ENCODE assay signal across 22 cellular contexts in genomic region chr13:20498129-20498528, GRCh38. TPM values are rescaled to one million over a fixed set of nuclear protein-coding genes. Genes with fewer than 3 reads are reported as not detected.
A peak's percentile ranks its signal among the peaks of the same experiment; 100 is the strongest.
DNase-seq lines count a peak whose midpoint lies in the region; ATAC-seq, FAIRE-seq and TF ChIP-seq lines count a peak whose summit lies in the region.
"Had no signal": no experiment of that assay in that cellular context is flagged by ENCODE, and none has a peak within 500 bp of the region (broad histone marks: within the 10 kb centered on the region; RNA-seq: fewer than 3 reads in every experiment).

No MANE protein-coding gene starts in this region.

- H2AFZ ChIP-seq in HepG2 (ENCODE audit: low read length) = no peak overlapping the region
- no peak overlapping the region for H2AFZ ChIP-seq in GM12878 (ENCODE audit: control insufficient read depth, low read depth, low read length)
- H2AFZ ChIP-seq in trophoblast cell (ENCODE audit: insufficient read depth, low read length, poor library complexity) = no peak overlapping the region

- H4K20me1 ChIP-seq in HepG2 (ENCODE audit: insufficient read depth, low read length) (no peaks in the 10 kb centered on the region), GM12878 (ENCODE audit: control insufficient read depth, insufficient read depth) (no peaks in the 10 kb centered on the region)

- CTCF ChIA-PET in HepG2 (lab: Yijun Ruan, JAX; ENCODE audit: low intra/inter-chr PET ratio, low total read pairs) (no interaction called here), GM12878 (lab: Yijun Ruan, JAX) (no interaction called here)

- H3K4me2 ChIP-seq in HepG2 (ENCODE audit: low read depth, low read length) = no peak overlapping the region
- no peak overlapping the region for H3K4me2 ChIP-seq in GM12878 (ENCODE audit: control insufficient read depth, insufficient read depth)
- no peak overlapping the region for H3K4me2 ChIP-seq in trophoblast cell (ENCODE audit: low read length)
- H3K4me2 ChIP-seq: BLaER1 treated with 17β-estradiol and CSF1 and Interleukin-3, amounts not matched to agents 10 nM and 100 nM had no signal

- H3K4me1 ChIP-seq in HepG2 (ENCODE audit: insufficient read depth, low read length) (peaks cover 62% of the 10 kb centered on the region), right lobe of liver (peaks cover 0 to 48% (median 14%) of the 10 kb centered on the region in 4 donors), GM12878 (ENCODE audit: control insufficient read depth, insufficient read depth, low read length) (no peaks in the 10 kb centered on the region), trophoblast cell (ENCODE audit: control insufficient read depth in 1 of 2, insufficient read depth in 2 of 2, low read length in 2 of 2) (peaks cover 0 to 4% of the 10 kb centered on the region in 2 experiments)
- H3K4me1 ChIP-seq: BE2C had no signal

- TF ChIP-seq POLR2A in HepG2 (IDR thresholded peaks at IDR 0.05; ENCODE audit: insufficient read depth in 1 of 2, low read depth in 2 of 2, low read length in 2 of 2) = no peak
- no peak for TF ChIP-seq POLR2A in right lobe of liver (IDR thresholded peaks at IDR 0.05)
- TF ChIP-seq POLR2A in GM12878 (IDR thresholded peaks at IDR 0.05; ENCODE audit: low read depth, low read length) = no peak

- H3K18ac ChIP-seq in trophoblast cell (ENCODE audit: low read length) = no peak overlapping the region

- TF ChIP-seq CTCF in HepG2 (CRISPR knock-in tag; IDR thresholded peaks at IDR 0.05) = no peak
- no peak for TF ChIP-seq CTCF in right lobe of liver (IDR thresholded peaks at IDR 0.05)
- TF ChIP-seq CTCF in GM12878 (IDR thresholded peaks at IDR 0.05 in 2 of 3, conservative IDR thresholded peaks at IDR 0.05 in 1 of 3; ENCODE audit: control insufficient read depth in 2 of 3, extremely low read depth in 1 of 3, insufficient read depth in 1 of 3, low read depth in 3 of 3, low read length in 3 of 3) = no peak

- H3K9me3 ChIP-seq in HepG2 (ENCODE audit: low read length) (no peaks in the 10 kb centered on the region), right lobe of liver (no peaks in the 10 kb centered on the region), GM12878 (replicated peaks; ENCODE audit: control insufficient read depth, insufficient read depth, low read length) (no peaks in the 10 kb centered on the region), trophoblast cell (ENCODE audit: insufficient read depth, low read depth, low read length) (no peaks in the 10 kb centered on the region)
- H3K9me3 ChIP-seq: BE2C had no signal

- no peak overlapping the region for H4K91ac ChIP-seq in trophoblast cell (ENCODE audit: low read depth, low read length)

- no peak for TF ChIP-seq EP300 in HepG2 (IDR thresholded peaks at IDR 0.05; ENCODE audit: low read depth in 2 of 2, low read length in 2 of 2)
- no peak for TF ChIP-seq EP300 in HepG2 (CRISPR knock-in tag; IDR thresholded peaks at IDR 0.05; ENCODE audit: borderline replicate concordance)
- no peak for TF ChIP-seq EP300 in GM12878 (IDR thresholded peaks at IDR 0.05; ENCODE audit: borderline replicate concordance in 1 of 2, control insufficient read depth in 1 of 2, low read depth in 2 of 2, low read length in 2 of 2)

- H3K9ac ChIP-seq in HepG2 (ENCODE audit: insufficient read depth, low read depth, low read length) = no peak overlapping the region
- no peak overlapping the region for H3K9ac ChIP-seq in GM12878 (ENCODE audit: control insufficient read depth, insufficient read depth, low read length)
- H3K9ac ChIP-seq in trophoblast cell (ENCODE audit: low read length) = no peak overlapping the region
- H3K9ac ChIP-seq: BLaER1 treated with 17β-estradiol and CSF1 and Interleukin-3, amounts not matched to agents 10 nM and 100 nM had no signal

- peak overlapping the region; percentile 95 for H3K23ac ChIP-seq in trophoblast cell (ENCODE audit: low read length)

- no peak overlapping the region for H2AK5ac ChIP-seq in trophoblast cell (ENCODE audit: low read length)

- no peak overlapping the region for H3K4ac ChIP-seq in trophoblast cell (ENCODE audit: low read depth, low read length)

- intact Hi-C loops in HepG2 (cut with micrococcal nuclease; ENCODE audit: unreplicated experiment) = loop anchor here (5.0 kb wide), 3 partner anchors 54 to 274 kb away; partner anchors contain the start of gene EEF1AKMT1
- intact Hi-C loops in right lobe of liver (cut with DNase I) = loop anchor here in 1 of 2 donors (10.0 kb wide), 1 partner anchor 207 kb away; the partner anchor contains the start of gene IL17D
- intact Hi-C loops in GM12878 (cut with micrococcal nuclease; ENCODE audit: unreplicated experiment) = loop anchor here (5.0 to 10.0 kb wide), 5 partner anchors 54 to 979 kb away; partner anchors contain the start of genes EEF1AKMT1 and IL17D

- H4K8ac ChIP-seq in trophoblast cell (ENCODE audit: low read depth, low read length) = no peak overlapping the region

- in situ Hi-C loops in HepG2 (cut with HindIII; ENCODE audit: extremely low pct_ligation_motif_present, low pct_unique_long_range_greater_than_20kb) = no loop called here
- in situ Hi-C loops in GM12878 (cut with MboI) = no loop called here

- POLR2A ChIA-PET in HepG2 (lab: Yijun Ruan, JAX) = no interaction called here
- POLR2A ChIA-PET in GM12878 (lab: Charles Lee) = interaction anchor here (0.5 kb wide), 1 partner anchor 318 kb away, joined by 3 read pairs; no protein-coding TSS in a partner anchor

- no peaks in the 10 kb centered on the region for H3K27me3 ChIP-seq in HepG2 (ENCODE audit: control insufficient read depth in 1 of 2, insufficient read depth in 2 of 2, low read length in 2 of 2)
- H3K27me3 ChIP-seq in right lobe of liver = no peaks in the 10 kb centered on the region
- no peaks in the 10 kb centered on the region for H3K27me3 ChIP-seq in GM12878 (replicated peaks in 1 of 2; ENCODE audit: control insufficient read depth in 2 of 2, insufficient read depth in 2 of 2, low read length in 1 of 2)
- no peaks in the 10 kb centered on the region for H3K27me3 ChIP-seq in trophoblast cell (ENCODE audit: insufficient read depth, low read length)
- H3K27me3 ChIP-seq: BE2C; BLaER1 treated with 17β-estradiol and CSF1 and Interleukin-3, amounts not matched to agents 10 nM and 100 nM had no signal

- no peaks in the 10 kb centered on the region for H3K79me2 ChIP-seq in HepG2 (ENCODE audit: insufficient read depth, low read length)
- H3K79me2 ChIP-seq in GM12878 (ENCODE audit: control insufficient read depth, insufficient read depth, low read length) = no peaks in the 10 kb centered on the region
- H3K79me2 ChIP-seq in trophoblast cell (ENCODE audit: control insufficient read depth, insufficient read depth, low read length, poor library complexity) = no peaks in the 10 kb centered on the region

- H2BK120ac ChIP-seq in trophoblast cell (ENCODE audit: insufficient read depth, low read length, poor library complexity) = no peak overlapping the region

- RAD21 ChIA-PET in GM12878 (lab: Charles Lee; ENCODE audit: unreplicated experiment) = no interaction called here

- ATAC-seq in HepG2 (no peak), right lobe of liver (no peak), GM12878 (no peak)

- DNase-seq in HepG2 (ENCODE audit: low spot score) (no peak), right lobe of liver (no peak), GM12878 (ENCODE audit: low read depth, low spot score) (no peak), trophoblast cell (no peak), NK-92 (lab: John Stamatoyannopoulos, UW; ENCODE audit: unreplicated experiment) (no peak), islet precursor cell (no peak), T-helper 2 cell (no peak)
- DNase-seq: ACHN; AML-193; BE2C; CD4-positive, alpha-beta T cell; CD8-positive, alpha-beta memory T cell; DMS 273 treated with DMSO at 0.1 percent for 48 hours; DMS79; EL; GDM1; GOT3; H7; HCEC 1CT had no signal

- H3K14ac ChIP-seq in trophoblast cell (ENCODE audit: low read length) = no peak overlapping the region

- SMC1A ChIA-PET in GM12878 (lab: Charles Lee; ENCODE audit: uncharacterized antibody, unreplicated experiment) = interaction anchor here (1.3 kb wide), 1 partner anchor 350 kb away, joined by 3 read pairs; no protein-coding TSS in a partner anchor

- H3K4me3 ChIP-seq in HepG2 (replicated peaks in 1 of 3; ENCODE audit: insufficient read depth in 1 of 3, low read depth in 2 of 3, low read length in 3 of 3) = no peak overlapping the region
- no peak overlapping the region for H3K4me3 ChIP-seq in right lobe of liver
- H3K4me3 ChIP-seq in GM12878 = no peak overlapping the region
- H3K4me3 ChIP-seq in trophoblast cell (ENCODE audit: low read depth, low read length) = no peak overlapping the region
- H3K4me3 ChIP-seq: BLaER1 treated with 17β-estradiol and CSF1 and Interleukin-3, amounts not matched to agents 10 nM and 100 nM had no signal

- BruUV-seq in HepG2 (replicated peaks; lab: Mats Ljungman, UMichigan) (no TSS peak), GM12878 (replicated peaks; lab: Mats Ljungman, UMichigan) (no TSS peak)

- FAIRE-seq in HepG2 (lab: Jason Lieb, UNC) (no peak), GM12878 (lab: Jason Lieb, UNC) (peak; percentile 70)
- FAIRE-seq: D721Med had no signal

- no peak overlapping the region for H2BK5ac ChIP-seq in trophoblast cell (ENCODE audit: low read depth, low read length, poor library complexity)

- H3K27ac ChIP-seq in HepG2 (ENCODE audit: extremely low read length, insufficient read depth, low read length) (no peak overlapping the region), right lobe of liver (peak overlapping the region in 1 of 3 donors; percentile 15), GM12878 (ENCODE audit: control insufficient read depth, insufficient read depth) (no peak overlapping the region), trophoblast cell (ENCODE audit: low read depth, low read length) (no peak overlapping the region)
- H3K27ac ChIP-seq: 22Rv1; BLaER1 treated with 17β-estradiol and CSF1 and Interleukin-3, amounts not matched to agents 10 nM and 100 nM had no signal

- WGBS in HepG2 (ENCODE audit: low lambda C conversion rate) = 78% methylated on average over 5 of the region's 5 CpGs
- WGBS in right lobe of liver (ENCODE audit: insufficient coverage, low coverage, low lambda C conversion rate, missing lambda C conversion rate) = 64% methylated on average over 5 of the region's 5 CpGs
- WGBS in GM12878 (ENCODE audit: insufficient coverage, insufficient replicate concordance, low lambda C conversion rate, missing lambda C conversion rate) = 56% methylated on average over 5 of the region's 5 CpGs
- 100% methylated on average over 2 of the region's 5 CpGs for WGBS in trophoblast cell (ENCODE audit: extremely low coverage, insufficient coverage, insufficient read length)

- 0 out of 5 replicates have a peak, but pooled peaks cover 0 to 3% of the 10 kb centered on the region in 2 experiments for H3K36me3 ChIP-seq in HepG2 (replicated peaks in 1 of 2; ENCODE audit: control insufficient read depth in 1 of 2, insufficient read depth in 2 of 2, low read length in 2 of 2)
- no peaks in the 10 kb centered on the region for H3K36me3 ChIP-seq in right lobe of liver
- no peaks in the 10 kb centered on the region for H3K36me3 ChIP-seq in GM12878 (ENCODE audit: control insufficient read depth in 2 of 2, insufficient read depth in 2 of 2, low read length in 1 of 2)
- no peaks in the 10 kb centered on the region for H3K36me3 ChIP-seq in trophoblast cell (ENCODE audit: control insufficient read depth in 1 of 2, insufficient read depth in 2 of 2, low read length in 2 of 2)
- H3K36me3 ChIP-seq: BE2C had no signal

- no peak for TF ChIP-seq RAD21 in HepG2 (CRISPR knock-in tag; IDR thresholded peaks at IDR 0.05)
- TF ChIP-seq RAD21 in GM12878 (IDR thresholded peaks at IDR 0.05; ENCODE audit: insufficient read depth, low read depth, low read length) = no peak

- no peaks in the 10 kb centered on the region for H3K79me1 ChIP-seq in trophoblast cell (ENCODE audit: low read length)

- no peak overlapping the region for H4K12ac ChIP-seq in trophoblast cell (ENCODE audit: low read depth, low read length)

- no peak overlapping the region for H2BK12ac ChIP-seq in trophoblast cell (ENCODE audit: low read length)

RNA-seq across cellular contexts. Expression of gene CRYL1, which starts 27.5 kb away (rescaled TPM):
- 57.2 and 71.7 TPM in 2 replicates for total RNA-seq in HepG2 (2016; rRNA removed; fragmentation: Illumina TruSeq; extraction: Trizol)
- 29.5 and 30.5 TPM in 2 replicates for total RNA-seq in HepG2 (2016; cell fraction: cytosol; rRNA removed; fragmentation: Illumina TruSeq; extraction: Trizol; ENCODE audit: low read depth)
- total RNA-seq in HepG2 (2016; cell fraction: insoluble cytoplasmic fraction; rRNA removed; fragmentation: Illumina TruSeq; extraction: Trizol) = 62.2 and 68.9 TPM in 2 replicates
- 43.1 and 48.4 TPM in 2 replicates for total RNA-seq in HepG2 (2016; cell fraction: membrane; rRNA removed; fragmentation: Illumina TruSeq; extraction: Trizol)
- total RNA-seq in HepG2 (2016; cell fraction: nucleus; rRNA removed; fragmentation: Illumina TruSeq; extraction: Trizol) = 31.5 and 32.4 TPM in 2 replicates
- 108 and 115 TPM in 2 replicates for polyA plus RNA-seq in HepG2 (2011; rRNA removed)
- polyA plus RNA-seq in HepG2 (2011; cell fraction: cytosol; rRNA removed) = 141 and 154 TPM in 2 replicates
- polyA plus RNA-seq in HepG2 (2011; cell fraction: nucleus; rRNA removed) = 42.9 and 50.6 TPM in 2 replicates
- polyA plus RNA-seq in HepG2 (2012) = 71.8 and 86.3 TPM in 2 replicates
- polyA plus RNA-seq in HepG2 (2016; cell fraction: cytosol; fragmentation: Illumina TruSeq; extraction: Trizol; ENCODE audit: low read depth) = 31.6 and 39.2 TPM in 2 replicates
- 85.1 and 88.1 TPM in 2 replicates for polyA plus RNA-seq in HepG2 (2016; cell fraction: insoluble cytoplasmic fraction; fragmentation: Illumina TruSeq; extraction: Trizol; ENCODE audit: low read depth)
- 41.0 and 48.6 TPM in 2 replicates for polyA plus RNA-seq in HepG2 (2016; cell fraction: membrane; fragmentation: Illumina TruSeq; extraction: Trizol; ENCODE audit: low read depth)
- 50.6 and 56.0 TPM in 2 replicates for polyA plus RNA-seq in HepG2 (2016; cell fraction: nucleus; fragmentation: Illumina TruSeq; extraction: Trizol; ENCODE audit: insufficient read depth, low read depth)
- polyA minus RNA-seq in HepG2 (2011; rRNA and poly(A)+ RNA removed; ENCODE audit: low replicate concordance) = 3.8 and 99.9 TPM in 2 replicates
- 40.4 and 44.1 TPM in 2 replicates for polyA minus RNA-seq in HepG2 (2011; cell fraction: cytosol; rRNA and poly(A)+ RNA removed)
- polyA minus RNA-seq in HepG2 (2011; cell fraction: nucleus; rRNA and poly(A)+ RNA removed) = 28.1 and 34.7 TPM in 2 replicates
- 100 to 1,000 TPM; 111 to 185 (median 151) TPM for total RNA-seq in right lobe of liver
- 24.8 and 28.0 TPM in 2 replicates for total RNA-seq in GM12878 (2013; cell fraction: nucleolus; rRNA removed)
- 11.3 and 11.5 TPM in 2 replicates for total RNA-seq in GM12878 (2014; rRNA removed)
- 7.3 and 7.5 TPM in 2 replicates for total RNA-seq in GM12878 (2014; rRNA removed; fragmentation: Illumina TruSeq; extraction: Trizol)
- 10.4 and 10.7 TPM in 2 replicates for total RNA-seq in GM12878 (2021)
- polyA plus RNA-seq in GM12878 (2011; ENCODE audit: low read depth) = 12.6 TPM
- 33.7 and 36.7 TPM in 2 replicates for polyA plus RNA-seq in GM12878 (2011; rRNA removed)
- polyA plus RNA-seq in GM12878 (2011; cell fraction: cytosol; rRNA removed) = 38.7 and 51.2 TPM in 2 replicates
- polyA plus RNA-seq in GM12878 (2011; cell fraction: nucleus; rRNA removed) = 19.9 and 25.2 TPM in 2 replicates
- polyA plus RNA-seq in GM12878 (2012) = 13.4 and 17.8 TPM in 2 replicates
- polyA plus RNA-seq in GM12878 (2014; fragmentation: Illumina TruSeq; extraction: Trizol) = 8.0 and 12.9 TPM in 2 replicates
- 1 to 10 TPM; 5.5 to 7.9 TPM for polyA plus RNA-seq in GM12878 (2014; fragmentation: Nextera tagmentation; extraction: Ambion mirVana)
- 11.6 and 13.8 TPM in 2 replicates for polyA plus RNA-seq in GM12878 (2014; rRNA removed)
- 10 to 100 TPM; 13.0 to 13.8 TPM for polyA plus RNA-seq in GM12878 (2016; fragmentation: Nextera tagmentation; extraction: Ambion mirVana)
- polyA minus RNA-seq in GM12878 (2011; rRNA and poly(A)+ RNA removed) = 27.8 and 30.2 TPM in 2 replicates
- 4.9 and 6.0 TPM in 2 replicates for polyA minus RNA-seq in GM12878 (2011; cell fraction: cytosol; rRNA and poly(A)+ RNA removed)
- 7.1 and 8.6 TPM in 2 replicates for polyA minus RNA-seq in GM12878 (2011; cell fraction: nucleus; rRNA and poly(A)+ RNA removed)
- polyA plus RNA-seq in trophoblast cell (2013) = 5.5 and 6.0 TPM in 2 replicates

Comparison
In these comparisons a context has a peak if more than half of its experiments do, and no peak if none do; other contexts are left out.
1. Of the 75 proteins assayed by ChIP-seq in both HepG2 and GM12878: peak only in HepG2: NBN and ZNF207; only in GM12878: none; in both: none; in neither: 73.